In genomic region chr19:2050991-2051770, GRCh38 we compare ENCODE assay signal across 8 cellular contexts. TPM values are rescaled to one million over a fixed set of nuclear protein-coding genes. Genes with fewer than 3 reads are reported as not detected.
DNase-seq lines count a peak whose midpoint lies in the region; ATAC-seq and TF ChIP-seq lines count a peak whose summit lies in the region.

Gene MKNK2 (minus strand): TSS chr19:2051244. CDS start chr19:2050851, 393 bp downstream.

- TF ChIP-seq POLR2A in GM10847 (IDR thresholded peaks at IDR 0.05; ENCODE audit: extremely low read depth, insufficient read length) (peak; percentile 100), heart left ventricle (IDR thresholded peaks at IDR 0.05) (peak; percentile 99), upper lobe of left lung (IDR thresholded peaks at IDR 0.05) (peak in 3 of 4 donors; percentile 99 to 100 (median 99))

- TF ChIP-seq CTCF in HFFc6 (IDR thresholded peaks at IDR 0.05): peak; percentile 81
- TF ChIP-seq CTCF in heart left ventricle (IDR thresholded peaks at IDR 0.05): peak; percentile 48 to 80 (median 63)
- peak in 5 of 6 experiments; percentile 70 to 95 (median 86) for TF ChIP-seq CTCF in upper lobe of left lung (IDR thresholded peaks at IDR 0.05)

- H3K27me3 ChIP-seq in adipocyte (replicated peaks; ENCODE audit: control insufficient read depth, insufficient read depth, low read length) (no peaks in the 10 kb centered on the region), heart left ventricle (no peaks in the 10 kb centered on the region), upper lobe of left lung (no peaks in the 10 kb centered on the region)

- H3K36me3 Mint-ChIP-seq in HFFc6 (ENCODE audit: low read depth) (no peaks in the 10 kb centered on the region), T-cell (no peaks in the 10 kb centered on the region)

- H3K4me3 Mint-ChIP-seq in HFFc6: peak within 1 kb of the TSS; percentile 90
- peak within 1 kb of the TSS; percentile 78 to 87 (median 81) for H3K4me3 Mint-ChIP-seq in T-cell

- H3K4me1 Mint-ChIP-seq in HFFc6 (ENCODE audit: low read depth): peaks cover 12% of the 10 kb centered on the region
- H3K4me1 Mint-ChIP-seq in T-cell: peaks cover 51 to 66% (median 58%) of the 10 kb centered on the region in 3 donors

- peak within 1 kb of the TSS; percentile 98 for H3K4me3 ChIP-seq in adipocyte (ENCODE audit: low read length)
- H3K4me3 ChIP-seq in heart left ventricle: peak within 1 kb of the TSS; percentile 71 to 99 (median 95)
- peak within 1 kb of the TSS; percentile 95 to 100 (median 100) for H3K4me3 ChIP-seq in upper lobe of left lung

- POLR2A ChIA-PET in T-cell (lab: Charles Lee): interaction anchor here in 1 of 2 donors (0.6 kb wide), 1 partner anchor 9 kb away, joined by 4 read pairs; no protein-coding TSS in a partner anchor

- H3K27ac Mint-ChIP-seq in HFFc6: peak within 1 kb of the TSS; percentile 75
- H3K27ac Mint-ChIP-seq in T-cell: peak within 1 kb of the TSS; percentile 92 to 95

- intact Hi-C loops in heart left ventricle (cut with DNase I): loop anchor here in 2 of 10 donors (1.0 to 10.0 kb wide), 2 partner anchors 10 to 776 kb away; partner anchors contain the start of gene FAM174C (in 1 of the 2)
- intact Hi-C loops in posterior vena cava (cut with DNase I): no loop called here

- DNase-seq in HFFc6: peak; percentile 76
- peak; percentile 80 for DNase-seq in NCI-H1092 (lab: John Stamatoyannopoulos, UW)
- peak; percentile 71 to 97 (median 91) for DNase-seq in T-cell
- peak; percentile 97 for DNase-seq in adipocyte (ENCODE audit: low read depth)
- peak; percentile 94 to 98 (median 94) for DNase-seq in heart left ventricle
- peak; percentile 98 for DNase-seq in posterior vena cava (ENCODE audit: low spot score)
- DNase-seq in upper lobe of left lung: peak; percentile 93 to 99

- peak in 1 of 4 donors; percentile 59 for TF ChIP-seq EP300 in upper lobe of left lung (IDR thresholded peaks at IDR 0.05)

- H3K9ac ChIP-seq in adipocyte (ENCODE audit: low read length): peak within 1 kb of the TSS; percentile 99

- H3K9me3 Mint-ChIP-seq in HFFc6 (no peaks in the 10 kb centered on the region), T-cell (no peaks in the 10 kb centered on the region)

- CTCF ChIA-PET in T-cell (lab: Charles Lee): interaction anchor here in 1 of 2 donors (1.0 to 1.7 kb wide), 2 partner anchors 9 to 11 kb away, joined by 3 to 8 read pairs; no protein-coding TSS in a partner anchor

- no peaks in the 10 kb centered on the region for H3K9me3 ChIP-seq in adipocyte (ENCODE audit: control insufficient read depth, low read length)
- no peaks in the 10 kb centered on the region for H3K9me3 ChIP-seq in heart left ventricle
- no peaks in the 10 kb centered on the region for H3K9me3 ChIP-seq in upper lobe of left lung

- WGBS in heart left ventricle, 4 donors: 1 to 6% (median 2%) methylated on average over 2 to 92 of the region's 92 CpGs
- WGBS in upper lobe of left lung, 2 donors: 0 to 13% methylated on average over 8 to 13 of the region's 92 CpGs

- H3K4me1 ChIP-seq in adipocyte (ENCODE audit: control insufficient read depth, insufficient read depth, low read length) (peaks cover 49% of the 10 kb centered on the region), heart left ventricle (peaks cover 24 to 79% (median 66%) of the 10 kb centered on the region in 12 donors), upper lobe of left lung (peaks cover 75 to 81% (median 78%) of the 10 kb centered on the region in 4 donors)

- H3K27ac ChIP-seq in heart left ventricle: peak within 1 kb of the TSS; percentile 83 to 99 (median 96)
- H3K27ac ChIP-seq in upper lobe of left lung: peak within 1 kb of the TSS; percentile 95 to 100 (median 98)

- ATAC-seq in T-cell (replicated peaks in 1 of 4) (peak; percentile 73 to 89 (median 86)), heart left ventricle (peak; percentile 53 to 78 (median 70)), upper lobe of left lung (ENCODE audit: low FRiP score in 2 of 2) (peak; percentile 86 to 91)

- H3K27me3 Mint-ChIP-seq in HFFc6 (ENCODE audit: insufficient read depth) (peaks cover 1% of the 10 kb centered on the region), T-cell (no peaks in the 10 kb centered on the region)

- peaks cover 21% of the 10 kb centered on the region for H3K36me3 ChIP-seq in adipocyte (ENCODE audit: control insufficient read depth, insufficient read depth, low read length, severe bottlenecking)
- H3K36me3 ChIP-seq in heart left ventricle: peaks cover 0 to 20% (median 8%) of the 10 kb centered on the region in 9 donors
- H3K36me3 ChIP-seq in upper lobe of left lung: peaks cover 2 to 33% (median 17%) of the 10 kb centered on the region in 4 donors

RNA-seq across cellular contexts. Expression of gene MKNK2, which starts in this region (rescaled TPM):
- 10 to 100 TPM; 61.5 to 82.9 (median 65.2) TPM for total RNA-seq in HFFc6 (2021; fragmentation: NEBNext Ultra II Directional; extraction: Animal tissue kit (Norgen Biotek cat#: 25700))
- 100 to 1,000 TPM; 196 to 242 (median 234) TPM for total RNA-seq in T-cell
- total RNA-seq in heart left ventricle: 100 to 1,000 TPM; 129 to 318 (median 155) TPM
- 100 to 1,000 TPM; 110 to 197 TPM for polyA plus RNA-seq in heart left ventricle
- 100 to 1,000 TPM in 1 of 2 donors, 10 to 100 TPM in 1; 99.6 to 126 TPM for total RNA-seq in posterior vena cava
- total RNA-seq in upper lobe of left lung: 100 to 1,000 TPM; 200 to 397 (median 264) TPM

Comparison
In these comparisons a context has a peak if more than half of its experiments do, and no peak if none do; other contexts are left out.
1. Peak in every context shown above with its lines: DNase-seq, ATAC-seq, H3K4me3 ChIP-seq and H3K27ac ChIP-seq.